In genomic region chr5:64506567-64507321, GRCh38 we compare ENCODE assay signal across 8 cellular contexts. TPM values are rescaled to one million over a fixed set of nuclear protein-coding genes. Genes with fewer than 3 reads are reported as not detected.
DNase-seq lines count a peak whose midpoint lies in the region; ATAC-seq and TF ChIP-seq lines count a peak whose summit lies in the region.

No MANE protein-coding gene starts in this region.

- no peak overlapping the region for H3K27ac Mint-ChIP-seq in T-helper 17 cell
- H3K27ac Mint-ChIP-seq in T-helper 2 cell treated with Interferon-gamma antibody and Interleukin-4, amounts not matched to agents 5 μg/mL and 100 μg/mL, for 36 hours, result no peak overlapping the region

- H2BK120ac ChIP-seq in IMR-90 (ENCODE audit: low read depth, low read length), result no peak overlapping the region

- no peak overlapping the region for H3K18ac ChIP-seq in IMR-90 (ENCODE audit: low read depth, low read length)

- H3K9ac ChIP-seq in IMR-90 (ENCODE audit: low read depth, low read length) (no peak overlapping the region), colonic mucosa (ENCODE audit: low read depth in 2 of 2, low read length in 2 of 2) (no peak overlapping the region), liver (ENCODE audit: low read depth in 1 of 2, low read length in 2 of 2) (no peak overlapping the region)

- BruUV-seq in IMR-90 (replicated peaks; lab: Mats Ljungman, UMichigan), result no TSS peak

- H3K27me3 ChIP-seq in IMR-90 (ENCODE audit: control insufficient read depth, insufficient read depth, low read length), result peaks cover 32% of the 10 kb centered on the region
- H3K27me3 ChIP-seq in colonic mucosa, result peaks cover 9% of the 10 kb centered on the region
- peaks cover 0 to 6% (median 0%) of the 10 kb centered on the region in 4 donors for H3K27me3 ChIP-seq in liver (ENCODE audit: control insufficient read depth in 4 of 4, insufficient read depth in 4 of 4, low read length in 3 of 4)

- H3K4me2 ChIP-seq in IMR-90 (ENCODE audit: low read depth, low read length), result peak overlapping the region; percentile 72; the same call in 1 of the 2 replicates

- no peak overlapping the region for H4K5ac ChIP-seq in IMR-90 (ENCODE audit: low read depth, low read length)

- DNase-seq in IMR-90, result no peak
- no peak for DNase-seq in colonic mucosa
- no peak for DNase-seq in NK-92 (lab: John Stamatoyannopoulos, UW; ENCODE audit: unreplicated experiment)
- DNase-seq in T-helper 17 cell, result no peak
- DNase-seq in T-helper 2 cell treated with Interferon-gamma antibody and Interleukin-4, amounts not matched to agents 5 μg/mL and 100 μg/mL, for 36 hours (ENCODE audit: low spot score), result no peak

- no peaks in the 10 kb centered on the region for H3K4me1 Mint-ChIP-seq in T-helper 17 cell
- no peaks in the 10 kb centered on the region for H3K4me1 Mint-ChIP-seq in T-helper 2 cell treated with Interferon-gamma antibody and Interleukin-4, amounts not matched to agents 5 μg/mL and 100 μg/mL, for 36 hours (ENCODE audit: low read depth)

- H3K23ac ChIP-seq in IMR-90 (ENCODE audit: low read depth, low read length), result no peak overlapping the region

- H3K27me3 Mint-ChIP-seq in T-helper 17 cell, result peaks cover 32% of the 10 kb centered on the region
- peaks cover 38% of the 10 kb centered on the region for H3K27me3 Mint-ChIP-seq in T-helper 2 cell treated with Interferon-gamma antibody and Interleukin-4, amounts not matched to agents 5 μg/mL and 100 μg/mL, for 36 hours (ENCODE audit: low read depth)

- no peak for TF ChIP-seq RAD21 in IMR-90 (IDR thresholded peaks at IDR 0.05; ENCODE audit: low read length)
- peak; percentile 49 to 63 for TF ChIP-seq RAD21 in liver (IDR thresholded peaks at IDR 0.05)

- ATAC-seq in IMR-90 (ENCODE audit: low read depth) (no peak), T-helper 17 cell (no peak), GM19324 (IDR thresholded peaks at IDR 0.05; ENCODE audit: low FRiP score, unreplicated experiment) (no peak)

- no peak overlapping the region for H3K4me3 Mint-ChIP-seq in T-helper 17 cell
- H3K4me3 Mint-ChIP-seq in T-helper 2 cell treated with Interferon-gamma antibody and Interleukin-4, amounts not matched to agents 5 μg/mL and 100 μg/mL, for 36 hours, result no peak overlapping the region

- H3K56ac ChIP-seq in IMR-90 (ENCODE audit: extremely low read depth, insufficient read depth, low read length), result no peak overlapping the region

- no peaks in the 10 kb centered on the region for H4K20me1 ChIP-seq in IMR-90 (ENCODE audit: insufficient read depth, low read length)

- H3K4me1 ChIP-seq in IMR-90 (ENCODE audit: control insufficient read depth, insufficient read depth, low read length) (no peaks in the 10 kb centered on the region), colonic mucosa (no peaks in the 10 kb centered on the region), liver (ENCODE audit: control insufficient read depth in 4 of 4, insufficient read depth in 4 of 4, low read length in 3 of 4) (peaks cover 0 to 17% (median 12%) of the 10 kb centered on the region in 4 donors)

- peak overlapping the region; percentile 47 for H2AFZ ChIP-seq in IMR-90 (replicated peaks; ENCODE audit: low read length, poor library complexity)

- intact Hi-C loops in IMR-90 (cut with micrococcal nuclease) (no loop called here), colonic mucosa (cut with DNase I) (no loop called here)

- H3K9me3 Mint-ChIP-seq in T-helper 2 cell treated with Interferon-gamma antibody and Interleukin-4, amounts not matched to agents 5 μg/mL and 100 μg/mL, for 36 hours, result no peaks in the 10 kb centered on the region

- no peak overlapping the region for H2BK5ac ChIP-seq in IMR-90 (ENCODE audit: low read depth, low read length, poor library complexity, severe bottlenecking)

- H3K9me3 ChIP-seq in IMR-90 (ENCODE audit: control insufficient read depth, insufficient read depth, low read length), result no peaks in the 10 kb centered on the region
- no peaks in the 10 kb centered on the region for H3K9me3 ChIP-seq in colonic mucosa
- no peaks in the 10 kb centered on the region for H3K9me3 ChIP-seq in liver (ENCODE audit: control insufficient read depth in 4 of 4, low read length in 3 of 4)
- H3K9me3 ChIP-seq in T-helper 17 cell (ENCODE audit: control insufficient read depth, low read length, poor library complexity, severe bottlenecking), result no peaks in the 10 kb centered on the region

- 5% methylated on average over 13 of the region's 43 CpGs; no CpG with 5 or more reads in 1 of the 2 experiments for WGBS in IMR-90 (ENCODE audit: extremely low coverage in 2 of 2, insufficient read length in 1 of 2), 2 experiments
- 5% methylated on average over 43 of the region's 43 CpGs for WGBS in liver

- no peak overlapping the region for H2AK9ac ChIP-seq in IMR-90 (replicated peaks; ENCODE audit: low read depth, low read length, poor library complexity)

- POLR2A ChIA-PET in IMR-90 (lab: Charles Lee; ENCODE audit: unreplicated experiment), result no interaction called here

- no peaks in the 10 kb centered on the region for H3K79me1 ChIP-seq in IMR-90 (ENCODE audit: low read depth in 1 of 2, low read length in 2 of 2)

- H3K27ac ChIP-seq in IMR-90 (ENCODE audit: insufficient read depth, low read length) (no peak overlapping the region), colonic mucosa (no peak overlapping the region), liver (ENCODE audit: low read depth in 1 of 2, low read length in 2 of 2) (no peak overlapping the region), temporal lobe (ENCODE audit: low read depth, low read length) (peak overlapping the region; percentile 78)

- H4K8ac ChIP-seq in IMR-90 (ENCODE audit: low read depth in 2 of 2, low read length in 2 of 2), result no peak overlapping the region

- H2BK15ac ChIP-seq in IMR-90 (ENCODE audit: low read depth, low read length), result no peak overlapping the region

- H4K91ac ChIP-seq in IMR-90 (ENCODE audit: insufficient read depth, low read depth, low read length), result no peak overlapping the region

- TF ChIP-seq CTCF in IMR-90 (conservative IDR thresholded peaks at IDR 0.05; ENCODE audit: low read depth, low read length) (no peak), colonic mucosa (IDR thresholded peaks at IDR 0.05) (no peak), liver (IDR thresholded peaks at IDR 0.05; ENCODE audit: low read depth, low read length, missing input control) (no peak)

- H3K4ac ChIP-seq in IMR-90 (ENCODE audit: low read depth, low read length), result no peak overlapping the region

- H3K4me3 ChIP-seq in IMR-90 (ENCODE audit: insufficient read depth, low read depth, low read length) (no peak overlapping the region; the same call in 1 of the 2 replicates), colonic mucosa (peak overlapping the region; percentile 12), liver (ENCODE audit: low read depth in 1 of 3, low read length in 3 of 3) (peak overlapping the region; percentile 22 to 72 (median 57))

- no peak for TF ChIP-seq POLR2A in IMR-90 (IDR thresholded peaks at IDR 0.05; ENCODE audit: low read depth, low read length)

- CTCF ChIA-PET in IMR-90 (lab: Yijun Ruan, JAX), result no interaction called here

- no peak overlapping the region for H3K14ac ChIP-seq in IMR-90 (replicated peaks; ENCODE audit: low read depth, low read length)

- H2BK20ac ChIP-seq in IMR-90 (ENCODE audit: low read depth, low read length), result no peak overlapping the region

- peaks cover 2% of the 10 kb centered on the region for H3K36me3 Mint-ChIP-seq in T-helper 17 cell (ENCODE audit: low read depth)
- no peaks in the 10 kb centered on the region for H3K36me3 Mint-ChIP-seq in T-helper 2 cell treated with Interferon-gamma antibody and Interleukin-4, amounts not matched to agents 5 μg/mL and 100 μg/mL, for 36 hours (ENCODE audit: low read depth)

- H2AK5ac ChIP-seq in IMR-90 (ENCODE audit: low read depth, low read length), result no peak overlapping the region

- in situ Hi-C loops in IMR-90 (cut with MboI; ENCODE audit: low sequenced_read_pairs), result no loop called here

- dilution Hi-C loops in IMR-90 (cut with HindIII; ENCODE audit: low sequenced_read_pairs, unreplicated experiment), result no loop called here

- H3K36me3 ChIP-seq in IMR-90 (ENCODE audit: control insufficient read depth, insufficient read depth, low read length) (no peaks in the 10 kb centered on the region), colonic mucosa (no peaks in the 10 kb centered on the region), liver (ENCODE audit: control insufficient read depth in 4 of 4, insufficient read depth in 3 of 4, low read depth in 1 of 4, low read length in 3 of 4) (no peaks in the 10 kb centered on the region)

- no peaks in the 10 kb centered on the region for H3K9me1 ChIP-seq in IMR-90 (ENCODE audit: insufficient read depth, low read length)

TF ChIP-seq in IMR-90, 13 proteins besides CTCF, POLR2A, EP300 and RAD21 (continues in another document):
- TF ChIP-seq NFE2L2 (IDR thresholded peaks at IDR 0.05; ENCODE audit: low read depth, low read length) (no peak), BHLHE40 (IDR thresholded peaks at IDR 0.05; ENCODE audit: low read depth, low read length) (no peak), RFX5 (IDR thresholded peaks at IDR 0.05; ENCODE audit: low read depth, low read length) (no peak), USF2 (IDR thresholded peaks at IDR 0.05; ENCODE audit: low read depth, low read length) (no peak)

TF ChIP-seq in liver, 16 proteins besides CTCF, POLR2A, EP300 and RAD21 (continues in another document):
- TF ChIP-seq ZBTB33 (IDR thresholded peaks at IDR 0.05) (no peak), MAX (IDR thresholded peaks at IDR 0.05) (no peak), GABPA (IDR thresholded peaks at IDR 0.05 in 1 of 2, conservative IDR thresholded peaks at IDR 0.05 in 1 of 2) (no peak)

RNA-seq across cellular contexts. Expression of gene RGS7BP, which starts 0.9 kb away (rescaled TPM):
- total RNA-seq in IMR-90 (2012; rRNA removed) (not detected in 2 replicates), colonic mucosa (under 1 TPM; 0.12 to 0.35 TPM), liver (1 to 10 TPM; 1.0 to 1.9 TPM), temporal lobe (7.6 TPM), T-helper 17 cell (not detected)
- polyA plus RNA-seq in IMR-90 (2012; rRNA removed) (not detected in 2 replicates), liver (1 to 10 TPM in 1 of 2 donors, under 1 TPM in 1; 0.47 to 1.1 TPM)
- not detected in 2 replicates for polyA plus RNA-seq in IMR-90 (2012; cell fraction: cytosol; rRNA removed)
- 0.02 TPM in 1 of 2 replicates, not detected in the other for polyA plus RNA-seq in IMR-90 (2012; cell fraction: nucleus; rRNA removed; ENCODE audit: low replicate concordance)
